15 cellular contexts compared by ENCODE assay signal in genomic region chr7:85833071-85833470, GRCh38.
DNase-seq lines count a peak whose midpoint lies in the region; ATAC-seq and TF ChIP-seq lines count a peak whose summit lies in the region.
"Had no signal": no experiment of that assay in that cellular context is flagged by ENCODE, and none has a peak within 500 bp of the region (broad histone marks: within the 10 kb centered on the region; RNA-seq: fewer than 3 reads in every experiment).

No MANE protein-coding gene starts in this region.

- WGBS in lower leg skin, 2 donors: 33 to 40% methylated on average over 3 of the region's 3 CpGs

- DNase-seq in AG08395 (ENCODE audit: low spot score): peak; percentile 38
- peak; percentile 38 for DNase-seq in HCEC 1CT
- peak; percentile 50 for DNase-seq in choroid plexus epithelial cell (ENCODE audit: low read depth)
- DNase-seq in fibroblast of villous mesenchyme (ENCODE audit: low read depth): peak; percentile 1
- DNase-seq in lower leg skin (ENCODE audit: low spot score in 2 of 2): no peak
- no peak for DNase-seq in DMS153 treated with DMSO at 0.1 percent for 48 hours (lab: John Stamatoyannopoulos, UW; ENCODE audit: unreplicated experiment)
- no peak for DNase-seq in A172 (ENCODE audit: low spot score)
- DNase-seq: BE2C; CD8-positive, alpha-beta T cell; KBM-7; NCI-H1436 treated with DMSO at 0.1 percent for 48 hours; NCI-H345; NCI-H69; PC-9 had no signal

- intact Hi-C loops in lower leg skin (cut with DNase I; ENCODE audit: low total_unique reads): no loop called here

- TF ChIP-seq POLR2A in lower leg skin (IDR thresholded peaks at IDR 0.05): no peak

- H3K4me3 ChIP-seq in choroid plexus epithelial cell (ENCODE audit: low read depth, low read length) (no peak overlapping the region), fibroblast of villous mesenchyme (ENCODE audit: low read depth, low read length) (no peak overlapping the region), lower leg skin (ENCODE audit: low read depth, poor library complexity, severe bottlenecking) (no peak overlapping the region)
- H3K4me3 ChIP-seq: PC-9 had no signal

- ATAC-seq in GM21515 (IDR thresholded peaks at IDR 0.05; ENCODE audit: unreplicated experiment): no peak
- ATAC-seq: CD8-positive, alpha-beta T cell had no signal

- TF ChIP-seq CTCF in choroid plexus epithelial cell (conservative IDR thresholded peaks at IDR 0.05; ENCODE audit: low read depth, low read length) (no peak), fibroblast of villous mesenchyme (IDR thresholded peaks at IDR 0.05; ENCODE audit: insufficient read depth, low read depth, low read length) (no peak), lower leg skin (IDR thresholded peaks at IDR 0.05) (no peak)

Comparison
In these comparisons a context has a peak if more than half of its experiments do, and no peak if none do; other contexts are left out.
1. DNase-seq: peak in AG08395 (single experiment), HCEC 1CT (single experiment), choroid plexus epithelial cell (single experiment) and fibroblast of villous mesenchyme (single experiment); none in lower leg skin (0 of 2), DMS153 treated with DMSO at 0.1 percent for 48 hours (single experiment) and A172 (single experiment).